Comparison of ENCODE assay signal across 8 cellular contexts in the genomic region with DNA sequence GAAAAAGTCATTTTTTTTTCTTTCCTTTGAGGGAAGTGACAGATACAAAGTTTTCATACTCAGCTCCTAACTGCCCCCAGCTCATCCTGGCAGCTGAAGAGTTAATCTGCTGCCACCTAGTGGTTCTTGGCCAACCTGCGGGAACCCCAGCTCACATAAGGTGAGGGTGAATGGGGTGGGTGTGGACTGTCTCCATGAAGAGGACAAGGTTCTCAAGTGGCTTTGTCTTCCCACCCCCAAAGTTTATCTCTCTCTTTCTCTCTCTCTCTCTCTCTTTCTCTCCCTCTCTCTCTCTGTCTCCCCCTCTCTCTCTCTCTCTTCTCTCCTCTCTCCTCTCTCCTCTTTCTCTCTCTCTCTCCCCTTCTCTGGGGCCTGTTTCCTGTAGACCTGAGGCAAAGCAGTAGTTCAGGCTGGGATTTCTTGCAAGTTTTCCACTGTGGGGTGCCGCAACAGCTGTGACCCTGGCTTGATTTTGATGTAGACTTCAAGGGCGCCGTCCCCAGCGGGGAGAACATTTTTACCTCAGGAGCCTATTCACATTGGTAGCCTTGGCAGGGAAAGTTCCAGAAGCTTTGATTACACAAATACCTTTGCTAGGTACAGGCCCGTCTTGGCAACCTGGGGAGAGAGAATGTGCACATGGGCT.
DNase-seq lines count a peak whose midpoint lies in the region; ATAC-seq and TF ChIP-seq lines count a peak whose summit lies in the region.

No MANE protein-coding gene starts in this region.

- no peak overlapping the region for H3K27ac ChIP-seq in VCaP
- H3K27ac ChIP-seq in liver (ENCODE audit: low read depth in 1 of 2, low read length in 2 of 2) = no peak overlapping the region

- no peaks in the 10 kb centered on the region for H3K36me3 ChIP-seq in liver (ENCODE audit: control insufficient read depth in 4 of 4, insufficient read depth in 3 of 4, low read depth in 1 of 4, low read length in 3 of 4)

- no peaks in the 10 kb centered on the region for H3K4me1 ChIP-seq in liver (ENCODE audit: control insufficient read depth in 4 of 4, insufficient read depth in 4 of 4, low read length in 3 of 4)

- H3K27me3 ChIP-seq in liver (ENCODE audit: control insufficient read depth in 4 of 4, insufficient read depth in 4 of 4, low read length in 3 of 4) = no peaks in the 10 kb centered on the region

- H3K4me3 ChIP-seq in AG04449 (ENCODE audit: low read depth, low read length) = no peak overlapping the region
- H3K4me3 ChIP-seq in liver (ENCODE audit: low read depth in 1 of 3, low read length in 3 of 3) = no peak overlapping the region

- peak; percentile 96 for ATAC-seq in GM18867 (IDR thresholded peaks at IDR 0.05; ENCODE audit: unreplicated experiment)
- ATAC-seq in HG03097 (IDR thresholded peaks at IDR 0.05; ENCODE audit: low FRiP score, unreplicated experiment) = peak; percentile 92

- DNase-seq in AG04449 (ENCODE audit: low read depth, low spot score) (no peak), NCI-H2171 treated with DMSO at 0.1 percent for 48 hours (lab: John Stamatoyannopoulos, UW) (peak; percentile 74)
- DNase-seq in central memory CD4-positive, alpha-beta T cell = peak; percentile 9
- DNase-seq in stimulated activated CD8-positive, alpha-beta memory T cell treated with anti-CD3 and anti-CD28 coated beads, Interleukin-4, amount 100 ng/mL, for 48 hours = peak; percentile 74

- H3K9me3 ChIP-seq in liver (ENCODE audit: control insufficient read depth in 4 of 4, low read length in 3 of 4) = no peaks in the 10 kb centered on the region

- WGBS in liver = 48% methylated on average over 6 of the region's 6 CpGs

- POLR2A ChIA-PET in AG04449 (lab: Yijun Ruan, JAX) = no interaction called here

- peak; percentile 80 to 85 for TF ChIP-seq RAD21 in liver (IDR thresholded peaks at IDR 0.05)

- no peak overlapping the region for H3K9ac ChIP-seq in liver (ENCODE audit: low read depth in 1 of 2, low read length in 2 of 2)

- CTCF ChIA-PET in AG04449 (lab: Yijun Ruan, JAX) = interaction anchor here (0.6 to 2.1 kb wide), 13 partner anchors 9 to 619 kb away, joined by 3 to 8 read pairs (median 3); no protein-coding TSS in a partner anchor

- TF ChIP-seq CTCF in AG04449 (IDR thresholded peaks at IDR 0.05; ENCODE audit: insufficient read depth, low read length, missing control alignments) = peak; percentile 71
- TF ChIP-seq CTCF in VCaP (conservative IDR thresholded peaks at IDR 0.05) = peak; percentile 89
- peak; percentile 75 for TF ChIP-seq CTCF in liver (IDR thresholded peaks at IDR 0.05; ENCODE audit: low read depth, low read length, missing input control)

TF ChIP-seq in liver, 16 proteins besides CTCF, POLR2A, EP300 and RAD21:
- TF ChIP-seq FOXA2 (IDR thresholded peaks at IDR 0.05) (no peak), HNF4A (conservative IDR thresholded peaks at IDR 0.05) (peak in 1 of 2 donors; percentile 8), RXRA (IDR thresholded peaks at IDR 0.05) (peak in 1 of 2 donors; percentile 49), EGR1 (IDR thresholded peaks at IDR 0.05; ENCODE audit: low read depth in 2 of 2) (no peak)
- TF ChIP-seq, protein P1, sequence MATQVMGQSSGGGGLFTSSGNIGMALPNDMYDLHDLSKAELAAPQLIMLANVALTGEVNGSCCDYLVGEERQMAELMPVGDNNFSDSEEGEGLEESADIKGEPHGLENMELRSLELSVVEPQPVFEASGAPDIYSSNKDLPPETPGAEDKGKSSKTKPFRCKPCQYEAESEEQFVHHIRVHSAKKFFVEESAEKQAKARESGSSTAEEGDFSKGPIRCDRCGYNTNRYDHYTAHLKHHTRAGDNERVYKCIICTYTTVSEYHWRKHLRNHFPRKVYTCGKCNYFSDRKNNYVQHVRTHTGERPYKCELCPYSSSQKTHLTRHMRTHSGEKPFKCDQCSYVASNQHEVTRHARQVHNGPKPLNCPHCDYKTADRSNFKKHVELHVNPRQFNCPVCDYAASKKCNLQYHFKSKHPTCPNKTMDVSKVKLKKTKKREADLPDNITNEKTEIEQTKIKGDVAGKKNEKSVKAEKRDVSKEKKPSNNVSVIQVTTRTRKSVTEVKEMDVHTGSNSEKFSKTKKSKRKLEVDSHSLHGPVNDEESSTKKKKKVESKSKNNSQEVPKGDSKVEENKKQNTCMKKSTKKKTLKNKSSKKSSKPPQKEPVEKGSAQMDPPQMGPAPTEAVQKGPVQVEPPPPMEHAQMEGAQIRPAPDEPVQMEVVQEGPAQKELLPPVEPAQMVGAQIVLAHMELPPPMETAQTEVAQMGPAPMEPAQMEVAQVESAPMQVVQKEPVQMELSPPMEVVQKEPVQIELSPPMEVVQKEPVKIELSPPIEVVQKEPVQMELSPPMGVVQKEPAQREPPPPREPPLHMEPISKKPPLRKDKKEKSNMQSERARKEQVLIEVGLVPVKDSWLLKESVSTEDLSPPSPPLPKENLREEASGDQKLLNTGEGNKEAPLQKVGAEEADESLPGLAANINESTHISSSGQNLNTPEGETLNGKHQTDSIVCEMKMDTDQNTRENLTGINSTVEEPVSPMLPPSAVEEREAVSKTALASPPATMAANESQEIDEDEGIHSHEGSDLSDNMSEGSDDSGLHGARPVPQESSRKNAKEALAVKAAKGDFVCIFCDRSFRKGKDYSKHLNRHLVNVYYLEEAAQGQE (IDR thresholded peaks at IDR 0.05) = no peak
